Comparison of ENCODE assay signal across 8 cellular contexts in genomic region chr12:8038659-8039114, GRCh38. TPM values are rescaled to one million over a fixed set of nuclear protein-coding genes. Genes with fewer than 3 reads are reported as not detected.
DNase-seq lines count a peak whose midpoint lies in the region; ATAC-seq and TF ChIP-seq lines count a peak whose summit lies in the region.

No MANE protein-coding gene starts in this region.

- H3K27me3 ChIP-seq in BLaER1 treated with 17β-estradiol and CSF1 and Interleukin-3, amounts not matched to agents 10 nM and 100 nM: no peaks in the 10 kb centered on the region
- no peaks in the 10 kb centered on the region for H3K27me3 ChIP-seq in dorsolateral prefrontal cortex
- no peaks in the 10 kb centered on the region for H3K27me3 ChIP-seq in lower lobe of right lung (ENCODE audit: low read depth)
- H3K27me3 ChIP-seq in stomach smooth muscle (ENCODE audit: control insufficient read depth in 1 of 2, insufficient read depth in 2 of 2, low read length in 2 of 2): no peaks in the 10 kb centered on the region

- POLR2A ChIA-PET in T-cell (lab: Charles Lee): interaction anchor here in 1 of 2 donors (0.9 to 1.7 kb wide), 2 partner anchors 11 to 28 kb away, joined by 3 to 5 read pairs; no protein-coding TSS in a partner anchor

- H3K9ac ChIP-seq in BLaER1 treated with 17β-estradiol and CSF1 and Interleukin-3, amounts not matched to agents 10 nM and 100 nM: peak overlapping the region; percentile 19 to 67 (median 51); a peak in 18 of 22 replicates
- H3K9ac ChIP-seq in stomach smooth muscle (ENCODE audit: low read length in 2 of 2): peak overlapping the region; percentile 48 to 51

- H3K4me3 Mint-ChIP-seq in T-cell: peak overlapping the region; percentile 53 to 88 (median 67)

- peak overlapping the region; percentile 84 to 99 (median 94) for H3K4me2 ChIP-seq in BLaER1 treated with 17β-estradiol and CSF1 and Interleukin-3, amounts not matched to agents 10 nM and 100 nM

- no peak for TF ChIP-seq CTCF in dorsolateral prefrontal cortex (IDR thresholded peaks at IDR 0.05 in 54 of 56, conservative IDR thresholded peaks at IDR 0.05 in 2 of 56; ENCODE audit: low read depth in 1 of 56, partially characterized antibody in 56 of 56)
- no peak for TF ChIP-seq CTCF in lower lobe of right lung (IDR thresholded peaks at IDR 0.05)

- no peaks in the 10 kb centered on the region for H3K27me3 Mint-ChIP-seq in T-cell

- intact Hi-C loops in dorsolateral prefrontal cortex (cut with DNase I): loop anchor here in 1 of 2 donors (5.0 to 10.0 kb wide), 2 partner anchors 199 to 356 kb away; no protein-coding TSS in a partner anchor
- intact Hi-C loops in lower lobe of right lung (cut with DNase I): no loop called here

- no peaks in the 10 kb centered on the region for H3K9me3 ChIP-seq in BLaER1 treated with 17β-estradiol and CSF1 and Interleukin-3, amounts not matched to agents 10 nM and 100 nM (replicated peaks in 1 of 11)
- no peaks in the 10 kb centered on the region for H3K9me3 ChIP-seq in lower lobe of right lung
- no peaks in the 10 kb centered on the region for H3K9me3 ChIP-seq in stomach smooth muscle (ENCODE audit: control insufficient read depth in 2 of 2, low read length in 2 of 2)

- H3K4me3 ChIP-seq in BLaER1 treated with 17β-estradiol and CSF1 and Interleukin-3, amounts not matched to agents 10 nM and 100 nM: peak overlapping the region; percentile 25 to 57 (median 39); a peak in 15 of 20 replicates
- H3K4me3 ChIP-seq in dorsolateral prefrontal cortex (peak overlapping the region in 54 of 59 donors; percentile 7 to 98 (median 37)), lower lobe of right lung (peak overlapping the region; percentile 8), stomach smooth muscle (ENCODE audit: low read length in 2 of 2) (peak overlapping the region; percentile 61 to 68)

- peaks cover 58 to 68% (median 62%) of the 10 kb centered on the region in 10 experiments for H3K4me1 ChIP-seq in BLaER1 treated with 17β-estradiol and CSF1 and Interleukin-3, amounts not matched to agents 10 nM and 100 nM
- H3K4me1 ChIP-seq in lower lobe of right lung: peaks cover 58% of the 10 kb centered on the region
- peaks cover 59% of the 10 kb centered on the region for H3K4me1 ChIP-seq in stomach smooth muscle (ENCODE audit: control insufficient read depth, insufficient read depth, low read length)

- ATAC-seq in T-cell (replicated peaks in 1 of 4): peak; percentile 48 to 66 (median 58)
- ATAC-seq in lower lobe of right lung: peak; percentile 85 to 90
- no peak for ATAC-seq in GM19452 (IDR thresholded peaks at IDR 0.05; ENCODE audit: unreplicated experiment)

- H4K20me1 ChIP-seq in BLaER1 treated with 17β-estradiol and CSF1 and Interleukin-3, amounts not matched to agents 10 nM and 100 nM: peaks cover 0 to 56% (median 31%) of the 10 kb centered on the region in 11 experiments; a peak in 13 of 22 replicates

- H3K9me3 Mint-ChIP-seq in T-cell: no peaks in the 10 kb centered on the region

- peak overlapping the region in 6 of 11 experiments; percentile 2 to 44 (median 28); a peak in 9 of 22 replicates for H3K27ac ChIP-seq in BLaER1 treated with 17β-estradiol and CSF1 and Interleukin-3, amounts not matched to agents 10 nM and 100 nM
- peak overlapping the region in 52 of 59 donors; percentile 5 to 98 (median 52) for H3K27ac ChIP-seq in dorsolateral prefrontal cortex
- H3K27ac ChIP-seq in lower lobe of right lung: peak overlapping the region; percentile 0
- peak overlapping the region; percentile 60 for H3K27ac ChIP-seq in stomach smooth muscle (ENCODE audit: low read length)

- in situ Hi-C loops in KBM-7 (cut with MboI; ENCODE audit: low pct_unique_long_range_greater_than_20kb, low sequenced_read_pairs): no loop called here

- peaks cover 39 to 53% (median 41%) of the 10 kb centered on the region in 11 experiments for H3K36me3 ChIP-seq in BLaER1 treated with 17β-estradiol and CSF1 and Interleukin-3, amounts not matched to agents 10 nM and 100 nM
- H3K36me3 ChIP-seq in lower lobe of right lung (peaks cover 47% of the 10 kb centered on the region), stomach smooth muscle (ENCODE audit: control insufficient read depth in 2 of 2, insufficient read depth in 2 of 2, low read length in 2 of 2) (peaks cover 21 to 25% of the 10 kb centered on the region in 2 donors)

- peaks cover 62 to 67% (median 62%) of the 10 kb centered on the region in 3 donors for H3K4me1 Mint-ChIP-seq in T-cell

- CTCF ChIA-PET in T-cell (lab: Charles Lee): interaction anchor here (0.6 to 1.7 kb wide), 6 partner anchors 8 to 106 kb away, joined by 3 to 10 read pairs (median 5); no protein-coding TSS in a partner anchor

- H3K36me3 Mint-ChIP-seq in T-cell: peaks cover 21% of the 10 kb centered on the region

- DNase-seq in KBM-7 (peak; percentile 86), T-cell (peak in 8 of 34 experiments; percentile 12 to 29 (median 24)), dorsolateral prefrontal cortex (peak in 9 of 10 donors; percentile 29 to 86 (median 75)), lower lobe of right lung (peak; percentile 65), HuH-7 (ENCODE audit: low spot score) (no peak)

- H3K27ac Mint-ChIP-seq in T-cell: peak overlapping the region; percentile 68 to 81

RNA-seq across cellular contexts. Expression of gene FOXJ2, which starts 6.2 kb away (rescaled TPM):
- total RNA-seq in T-cell: 10 to 100 TPM; 24.5 to 31.9 (median 28.2) TPM
- total RNA-seq in dorsolateral prefrontal cortex: 10 to 100 TPM; 13.4 to 28.9 (median 16.8) TPM
- total RNA-seq in lower lobe of right lung: 19.8 TPM

RNA-seq across cellular contexts. Expression of gene C3AR1, which starts 27.5 kb away (rescaled TPM):
- 1 to 10 TPM in 4 of 5 donors, under 1 TPM in 1; 0.68 to 5.1 (median 2.4) TPM for total RNA-seq in T-cell
- 10 to 100 TPM in 30 of 120 experiments, 1 to 10 TPM in 90; 1.1 to 23.1 (median 7.0) TPM for total RNA-seq in dorsolateral prefrontal cortex
- total RNA-seq in lower lobe of right lung: 62.1 TPM

RNA-seq across cellular contexts. Expression of gene NECAP1, which starts 43.4 kb away (rescaled TPM):
- total RNA-seq in T-cell (10 to 100 TPM; 43.9 to 86.6 (median 46.4) TPM), dorsolateral prefrontal cortex (100 to 1,000 TPM in 108 of 120 experiments, 10 to 100 TPM in 12; 52.7 to 220 (median 150) TPM), lower lobe of right lung (40.1 TPM)

Comparison
In these comparisons a context has a peak if more than half of its experiments do, and no peak if none do; other contexts are left out.
1. H3K27ac ChIP-seq: peak in every context shown above with its lines; median percentile 60 in stomach smooth muscle; 52 in dorsolateral prefrontal cortex; 28 in BLaER1 treated with 17β-estradiol and CSF1 and Interleukin-3, amounts not matched to agents 10 nM and 100 nM; 0 in lower lobe of right lung.
2. H3K4me3 ChIP-seq: peak in every context shown above with its lines; median percentile 64 in stomach smooth muscle; 39 in BLaER1 treated with 17β-estradiol and CSF1 and Interleukin-3, amounts not matched to agents 10 nM and 100 nM; 37 in dorsolateral prefrontal cortex; 8 in lower lobe of right lung.